Comparison of ENCODE assay signal across 8 cellular contexts in genomic region chr7:27723086-27723485, GRCh38. TPM values are rescaled to one million over a fixed set of nuclear protein-coding genes. Genes with fewer than 3 reads are reported as not detected.
A peak's percentile ranks its signal among the peaks of the same experiment; 100 is the strongest.
DNase-seq lines count a peak whose midpoint lies in the region; ATAC-seq and TF ChIP-seq lines count a peak whose summit lies in the region.
"Had no signal": no experiment of that assay in that cellular context is flagged by ENCODE, and none has a peak within 500 bp of the region (broad histone marks: within the 10 kb centered on the region; RNA-seq: fewer than 3 reads in every experiment).

No MANE protein-coding gene starts in this region.

- H3K79me2 ChIP-seq in mammary epithelial cell (ENCODE audit: insufficient read depth, low read length): no peaks in the 10 kb centered on the region

- DNase-seq in GF-D8 (lab: John Stamatoyannopoulos, UW): peak; percentile 23
- DNase-seq in NCI-H2171 (lab: John Stamatoyannopoulos, UW): peak; percentile 76
- DNase-seq in mammary epithelial cell: peak; percentile 40
- no peak for DNase-seq in neuronal stem cell (ENCODE audit: low spot score)
- DNase-seq in HuH-7 (ENCODE audit: low spot score): no peak
- no peak for DNase-seq in activated T-cell treated with anti-CD3 and anti-CD28 coated beads, Interleukin-2, amount 50 U/mL, for 72 hours
- DNase-seq: spleen had no signal

- peak; percentile 33 to 43 for TF ChIP-seq CTCF in mammary epithelial cell (conservative IDR thresholded peaks at IDR 0.05 in 1 of 2, IDR thresholded peaks at IDR 0.05 in 1 of 2; ENCODE audit: extremely low read depth in 1 of 2, insufficient read depth in 1 of 2, low read depth in 1 of 2, low read length in 2 of 2)

- H4K91ac ChIP-seq in neuronal stem cell (ENCODE audit: low read depth, low read length, poor library complexity): no peak overlapping the region

- H3K14ac ChIP-seq in neuronal stem cell (ENCODE audit: low read length): no peak overlapping the region

- dilution Hi-C loops in mammary epithelial cell (cut with HindIII; ENCODE audit: low sequenced_read_pairs): no loop called here

- no peak overlapping the region for H3K9ac ChIP-seq in mammary epithelial cell (ENCODE audit: insufficient read depth, low read length)
- H3K9ac ChIP-seq in neuronal stem cell (ENCODE audit: low read depth, low read length, poor library complexity): no peak overlapping the region

- in situ Hi-C loops in mammary epithelial cell (cut with MboI; ENCODE audit: low sequenced_read_pairs in 2 of 2): no loop called here

- H2AK5ac ChIP-seq in neuronal stem cell (ENCODE audit: low read depth, low read length): no peak overlapping the region

- H3K79me1 ChIP-seq in neuronal stem cell (ENCODE audit: low read depth, low read length): no peaks in the 10 kb centered on the region

- WGBS in mammary epithelial cell (ENCODE audit: low coverage, missing lambda C conversion rate): 100% methylated on average over 1 of the region's 1 CpG
- no CpG with 5 or more reads among the region's 1 CpG for WGBS in neuronal stem cell (ENCODE audit: extremely low coverage in 2 of 2, insufficient read length in 2 of 2, insufficient replicate concordance in 1 of 2), 2 donors

- no peak overlapping the region for H2BK12ac ChIP-seq in neuronal stem cell (ENCODE audit: low read length)

- H3K27me3 ChIP-seq in mammary epithelial cell (ENCODE audit: insufficient read depth, low read length): no peaks in the 10 kb centered on the region
- H3K27me3 ChIP-seq in neuronal stem cell (ENCODE audit: control insufficient read depth in 3 of 3, insufficient read depth in 3 of 3, low read depth in 1 of 3, low read length in 3 of 3): no peaks in the 10 kb centered on the region
- H3K27me3 ChIP-seq: spleen had no signal

- no peaks in the 10 kb centered on the region for H4K20me1 ChIP-seq in mammary epithelial cell (ENCODE audit: insufficient read depth, low read length)

- CTCF ChIA-PET in mammary epithelial cell (lab: Charles Lee; ENCODE audit: low non-redundant PET): no interaction called here

- H3K4me2 ChIP-seq in mammary epithelial cell (ENCODE audit: insufficient read depth, low read depth, low read length) (no peak overlapping the region), neuronal stem cell (ENCODE audit: insufficient read depth, low read length, poor library complexity, severe bottlenecking) (no peak overlapping the region)

- BruUV-seq in mammary epithelial cell (replicated peaks; lab: Mats Ljungman, UMichigan): no TSS peak

- no peaks in the 10 kb centered on the region for H3K27me3 Mint-ChIP-seq in activated T-cell treated with anti-CD3 and anti-CD28 coated beads, Interleukin-2, amount 50 U/mL, for 72 hours (ENCODE audit: low read depth)

- H2BK5ac ChIP-seq in neuronal stem cell (ENCODE audit: low read length): no peak overlapping the region

- H3K9me3 ChIP-seq in mammary epithelial cell (replicated peaks; ENCODE audit: insufficient read depth, low read length) (no peaks in the 10 kb centered on the region), neuronal stem cell (replicated peaks in 1 of 2; ENCODE audit: control insufficient read depth in 2 of 2, insufficient read depth in 1 of 2, low read depth in 1 of 2, low read length in 2 of 2) (no peaks in the 10 kb centered on the region)
- H3K9me3 ChIP-seq: spleen had no signal

- H3K23ac ChIP-seq in neuronal stem cell (ENCODE audit: low read depth, low read length, poor library complexity): no peak overlapping the region

- H2BK15ac ChIP-seq in neuronal stem cell (ENCODE audit: low read length): no peak overlapping the region

- H3K4ac ChIP-seq in neuronal stem cell (ENCODE audit: low read length): no peak overlapping the region

- intact Hi-C loops in mammary epithelial cell (cut with micrococcal nuclease): no loop called here

- no peaks in the 10 kb centered on the region for H3K9me3 Mint-ChIP-seq in activated T-cell treated with anti-CD3 and anti-CD28 coated beads, Interleukin-2, amount 50 U/mL, for 72 hours

- H2AFZ ChIP-seq in mammary epithelial cell (ENCODE audit: low read depth, low read length) (no peak overlapping the region), neuronal stem cell (ENCODE audit: low read length) (peak overlapping the region; percentile 11)

- ATAC-seq in HG02798 (IDR thresholded peaks at IDR 0.05; ENCODE audit: poor library complexity, unreplicated experiment): no peak
- ATAC-seq in activated T-cell treated with anti-CD3 and anti-CD28 coated beads, Interleukin-2, amount 50 U/mL, for 72 hours (replicated peaks in 1 of 2): no peak

- no peaks in the 10 kb centered on the region for H3K36me3 Mint-ChIP-seq in activated T-cell treated with anti-CD3 and anti-CD28 coated beads, Interleukin-2, amount 50 U/mL, for 72 hours (ENCODE audit: insufficient read depth in 2 of 2)

- no peak overlapping the region for H3K18ac ChIP-seq in neuronal stem cell (ENCODE audit: low read length)

- no peak overlapping the region for H3K27ac Mint-ChIP-seq in activated T-cell treated with anti-CD3 and anti-CD28 coated beads, Interleukin-2, amount 50 U/mL, for 72 hours

- peaks cover 8% of the 10 kb centered on the region for H3K4me1 Mint-ChIP-seq in activated T-cell treated with anti-CD3 and anti-CD28 coated beads, Interleukin-2, amount 50 U/mL, for 72 hours (ENCODE audit: low read depth)

- H3K4me3 Mint-ChIP-seq in activated T-cell treated with anti-CD3 and anti-CD28 coated beads, Interleukin-2, amount 50 U/mL, for 72 hours: no peak overlapping the region

- no peaks in the 10 kb centered on the region for H3K4me1 ChIP-seq in mammary epithelial cell (ENCODE audit: insufficient read depth, low read length)
- peaks cover 0 to 4% of the 10 kb centered on the region in 2 donors for H3K4me1 ChIP-seq in neuronal stem cell (ENCODE audit: control insufficient read depth in 2 of 2, insufficient read depth in 1 of 2, low read depth in 1 of 2, low read length in 2 of 2)

- no peak overlapping the region for H3K4me3 ChIP-seq in mammary epithelial cell (replicated peaks in 1 of 3; ENCODE audit: insufficient read depth in 1 of 3, low read depth in 2 of 3, low read length in 3 of 3)
- no peak overlapping the region for H3K4me3 ChIP-seq in neuronal stem cell (ENCODE audit: low read length in 2 of 2)
- H3K4me3 ChIP-seq: spleen had no signal

- H4K8ac ChIP-seq in neuronal stem cell (ENCODE audit: low read depth, low read length): no peak overlapping the region

- H2BK120ac ChIP-seq in neuronal stem cell (ENCODE audit: low read depth, low read length): no peak overlapping the region

- no peak overlapping the region for H3K27ac ChIP-seq in mammary epithelial cell (ENCODE audit: insufficient read depth, low read depth, low read length)
- H3K27ac ChIP-seq in neuronal stem cell (replicated peaks; ENCODE audit: low read length): no peak overlapping the region
- H3K27ac ChIP-seq: spleen had no signal

- H3K36me3 ChIP-seq in mammary epithelial cell (ENCODE audit: insufficient read depth, low read length) (no peaks in the 10 kb centered on the region), neuronal stem cell (replicated peaks in 1 of 2; ENCODE audit: control insufficient read depth in 2 of 2, insufficient read depth in 2 of 2, low read length in 2 of 2) (no peaks in the 10 kb centered on the region)
- H3K36me3 ChIP-seq: spleen had no signal

RNA-seq across cellular contexts. Expression of gene TAX1BP1, which starts 16.9 kb away (rescaled TPM):
- 10 to 100 TPM; 84.1 to 93.5 TPM for total RNA-seq in mammary epithelial cell
- 40.3 TPM for polyA plus RNA-seq in mammary epithelial cell
- polyA minus RNA-seq in mammary epithelial cell: 71.5 TPM
- polyA plus RNA-seq in neuronal stem cell (2013, experiment 1 of 2): 82.3 TPM
- polyA plus RNA-seq in neuronal stem cell (2013, experiment 2 of 2): 83.2 TPM
- 100 to 1,000 TPM; 129 to 162 TPM for total RNA-seq in activated T-cell treated with anti-CD3 and anti-CD28 coated beads, Interleukin-2, amount 50 U/mL, for 72 hours

Comparison
In these comparisons a context has a peak if more than half of its experiments do, and no peak if none do; other contexts are left out.
1. DNase-seq: peak in GF-D8 (single experiment), NCI-H2171 (single experiment) and mammary epithelial cell (single experiment); none in neuronal stem cell (single experiment), HuH-7 (single experiment) and activated T-cell treated with anti-CD3 and anti-CD28 coated beads, Interleukin-2, amount 50 U/mL, for 72 hours (0 of 2).